In genomic region chr1:43067856-43068751, GRCh38 we compare ENCODE assay signal across 8 cellular contexts.
DNase-seq lines count a peak whose midpoint lies in the region; ATAC-seq, FAIRE-seq and TF ChIP-seq lines count a peak whose summit lies in the region.

No MANE protein-coding gene starts in this region.

- no peaks in the 10 kb centered on the region for H3K9me3 Mint-ChIP-seq in progenitor cell of endocrine pancreas (ENCODE audit: low read depth)
- no peaks in the 10 kb centered on the region for H3K9me3 Mint-ChIP-seq in osteocyte (ENCODE audit: unreplicated experiment)

- peaks cover 27% of the 10 kb centered on the region for H3K27me3 Mint-ChIP-seq in progenitor cell of endocrine pancreas
- no peaks in the 10 kb centered on the region for H3K27me3 Mint-ChIP-seq in osteocyte (ENCODE audit: unreplicated experiment)

- peaks cover 27 to 71% (median 30%) of the 10 kb centered on the region in 3 donors for H3K4me1 ChIP-seq in esophagus squamous epithelium

- H3K36me3 Mint-ChIP-seq in progenitor cell of endocrine pancreas (ENCODE audit: insufficient read depth) (no peaks in the 10 kb centered on the region), osteocyte (ENCODE audit: unreplicated experiment) (no peaks in the 10 kb centered on the region)

- H3K9me3 ChIP-seq in esophagus squamous epithelium, result no peaks in the 10 kb centered on the region

- no peaks in the 10 kb centered on the region for H3K27me3 ChIP-seq in esophagus squamous epithelium

- H3K4me3 ChIP-seq in esophagus squamous epithelium, result peak overlapping the region; percentile 31 to 69 (median 44)

- intact Hi-C loops in esophagus squamous epithelium (cut with DNase I), result no loop called here

- no peak for TF ChIP-seq CTCF in esophagus squamous epithelium (IDR thresholded peaks at IDR 0.05)
- no peak for TF ChIP-seq CTCF in progenitor cell of endocrine pancreas (IDR thresholded peaks at IDR 0.05; ENCODE audit: unreplicated experiment)
- TF ChIP-seq CTCF in osteocyte (IDR thresholded peaks at IDR 0.05), result no peak

- no peak for TF ChIP-seq POLR2A in GM12892 (IDR thresholded peaks at IDR 0.05; ENCODE audit: low read depth, low read length)
- no peak for TF ChIP-seq POLR2A in esophagus squamous epithelium (IDR thresholded peaks at IDR 0.05)

- DNase-seq in GM12892 (ENCODE audit: insufficient read length) (peak; percentile 38), T-helper 9 cell (peak; percentile 8), esophagus squamous epithelium (lab: John Stamatoyannopoulos, UW) (no peak), progenitor cell of endocrine pancreas (ENCODE audit: low spot score, unreplicated experiment) (no peak), osteocyte (ENCODE audit: extremely low spot score, unreplicated experiment) (no peak)

- H3K4me3 Mint-ChIP-seq in progenitor cell of endocrine pancreas (ENCODE audit: low read depth) (peak overlapping the region; percentile 41), osteocyte (ENCODE audit: unreplicated experiment) (no peak overlapping the region)

- no peaks in the 10 kb centered on the region for H3K36me3 ChIP-seq in esophagus squamous epithelium

- H3K4me1 Mint-ChIP-seq in progenitor cell of endocrine pancreas (ENCODE audit: low read depth), result peaks cover 7% of the 10 kb centered on the region
- H3K4me1 Mint-ChIP-seq in osteocyte (ENCODE audit: unreplicated experiment), result peaks cover 17% of the 10 kb centered on the region

- no peak for FAIRE-seq in GM12892 (lab: Jason Lieb, UNC)

- H3K27ac Mint-ChIP-seq in progenitor cell of endocrine pancreas (no peak overlapping the region), osteocyte (ENCODE audit: unreplicated experiment) (no peak overlapping the region)

- H3K27ac ChIP-seq in esophagus squamous epithelium, result peak overlapping the region in 3 of 4 donors; percentile 59 to 77 (median 71)

- ATAC-seq in GM18873 (IDR thresholded peaks at IDR 0.05; ENCODE audit: low FRiP score, unreplicated experiment), result no peak
- ATAC-seq in HG02840 (IDR thresholded peaks at IDR 0.05; ENCODE audit: low FRiP score, unreplicated experiment), result no peak
- ATAC-seq in HG02973 (IDR thresholded peaks at IDR 0.05; ENCODE audit: unreplicated experiment), result no peak

- 41 to 60% methylated on average over 5 to 6 of the region's 64 CpGs for WGBS in esophagus squamous epithelium, 2 donors

Comparison
In these comparisons a context has a peak if more than half of its experiments do, and no peak if none do; other contexts are left out.
1. DNase-seq: peak in GM12892 (single experiment) and T-helper 9 cell (single experiment); none in esophagus squamous epithelium (single experiment), progenitor cell of endocrine pancreas (single experiment) and osteocyte (single experiment).